Comparison of ENCODE assay signal across 16 cellular contexts in the genomic region with DNA sequence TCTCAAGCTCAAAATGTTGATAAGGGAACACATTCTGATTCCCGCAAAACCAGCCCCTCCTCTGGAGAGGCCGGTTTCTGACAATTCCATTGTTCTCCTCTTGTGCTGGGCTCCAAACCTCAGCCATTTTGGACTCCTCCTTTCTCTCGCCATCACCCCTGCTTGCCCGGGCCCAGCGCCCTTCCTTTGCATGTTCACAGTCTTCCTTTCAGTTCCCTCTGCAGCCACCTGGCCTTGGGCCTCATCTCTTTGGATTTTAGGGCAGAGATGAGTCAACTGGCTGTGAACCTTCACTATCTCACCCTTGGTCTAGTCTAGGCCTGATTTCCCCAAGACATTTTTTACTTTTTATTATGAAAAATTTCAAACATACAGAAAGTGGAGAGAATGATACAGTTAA.
DNase-seq lines count a peak whose midpoint lies in the region; ATAC-seq, FAIRE-seq and TF ChIP-seq lines count a peak whose summit lies in the region.
"Had no signal": no experiment of that assay in that cellular context is flagged by ENCODE, and none has a peak within 500 bp of the region (broad histone marks: within the 10 kb centered on the region; RNA-seq: fewer than 3 reads in every experiment).

No MANE protein-coding gene starts in this region.

- ATAC-seq in GM19395 (IDR thresholded peaks at IDR 0.05; ENCODE audit: unreplicated experiment) (peak; percentile 89), HG02759 (IDR thresholded peaks at IDR 0.05; ENCODE audit: unreplicated experiment) (peak; percentile 79), HG03442 (IDR thresholded peaks at IDR 0.05; ENCODE audit: unreplicated experiment) (peak; percentile 76)
- ATAC-seq in activated T-helper 17 cell treated with anti-CD3 and anti-CD28 coated beads, Interleukin-2, amount 50 U/mL, for 72 hours (replicated peaks): no peak

- TF ChIP-seq POLR2A in GM12891 (IDR thresholded peaks at IDR 0.05; ENCODE audit: low read depth, low read length): no peak

- FAIRE-seq in GM12891 (lab: Jason Lieb, UNC): no peak
- FAIRE-seq: bronchial epithelial cell, endometrium had no signal

- H3K4me3 ChIP-seq in MG63: no peak overlapping the region
- H3K4me3 ChIP-seq: HAP-1 had no signal

- H3K4me1 Mint-ChIP-seq in activated T-helper 17 cell treated with anti-CD3 and anti-CD28 coated beads, Interleukin-2, amount 50 U/mL, for 72 hours: no peaks in the 10 kb centered on the region

- H3K27me3 ChIP-seq in MG63: no peaks in the 10 kb centered on the region

- no peaks in the 10 kb centered on the region for H3K36me3 Mint-ChIP-seq in activated T-helper 17 cell treated with anti-CD3 and anti-CD28 coated beads, Interleukin-2, amount 50 U/mL, for 72 hours (ENCODE audit: low read depth)

- no peak overlapping the region for H3K27ac Mint-ChIP-seq in activated T-helper 17 cell treated with anti-CD3 and anti-CD28 coated beads, Interleukin-2, amount 50 U/mL, for 72 hours

- no peaks in the 10 kb centered on the region for H3K9me3 Mint-ChIP-seq in activated T-helper 17 cell treated with anti-CD3 and anti-CD28 coated beads, Interleukin-2, amount 50 U/mL, for 72 hours

- peaks cover 12% of the 10 kb centered on the region for H3K27me3 Mint-ChIP-seq in activated T-helper 17 cell treated with anti-CD3 and anti-CD28 coated beads, Interleukin-2, amount 50 U/mL, for 72 hours

- H3K4me3 Mint-ChIP-seq in activated T-helper 17 cell treated with anti-CD3 and anti-CD28 coated beads, Interleukin-2, amount 50 U/mL, for 72 hours: no peak overlapping the region

- DNase-seq in GM12891 (ENCODE audit: insufficient read length, low spot score) (no peak), MG63 (no peak), T1000 (lab: John Stamatoyannopoulos, UW) (no peak), CD1c-positive myeloid dendritic cell (ENCODE audit: extremely low spot score) (no peak)
- DNase-seq: activated CD8-positive, alpha-beta memory T cell treated with anti-CD3 and anti-CD28 coated beads for 24 hours; activated naive CD4-positive, alpha-beta T cell treated with Interleukin-2 at 50 U/mL for 16 hours; NCI-H146; SHP77; trophoblast cell had no signal

- H3K9me3 ChIP-seq in MG63: no peaks in the 10 kb centered on the region
- H3K9me3 ChIP-seq: HAP-1 had no signal

- no peaks in the 10 kb centered on the region for H3K36me3 ChIP-seq in MG63
- H3K36me3 ChIP-seq: HAP-1 had no signal

TF ChIP-seq in GM12891, 5 proteins besides CTCF, POLR2A, EP300 and RAD21:
- no peak for TF ChIP-seq TAF1 (IDR thresholded peaks at IDR 0.05; ENCODE audit: low read depth, low read length)
- peak; percentile 19; the same call in 1 of the 2 replicates for TF ChIP-seq POU2F2 (IDR thresholded peaks at IDR 0.05; ENCODE audit: low read depth, low read length)
- peak; percentile 91 for TF ChIP-seq SPI1 (IDR thresholded peaks at IDR 0.05; ENCODE audit: low read depth, low read length)
